1 cellular context compared by ENCODE assay signal in the genomic region with DNA sequence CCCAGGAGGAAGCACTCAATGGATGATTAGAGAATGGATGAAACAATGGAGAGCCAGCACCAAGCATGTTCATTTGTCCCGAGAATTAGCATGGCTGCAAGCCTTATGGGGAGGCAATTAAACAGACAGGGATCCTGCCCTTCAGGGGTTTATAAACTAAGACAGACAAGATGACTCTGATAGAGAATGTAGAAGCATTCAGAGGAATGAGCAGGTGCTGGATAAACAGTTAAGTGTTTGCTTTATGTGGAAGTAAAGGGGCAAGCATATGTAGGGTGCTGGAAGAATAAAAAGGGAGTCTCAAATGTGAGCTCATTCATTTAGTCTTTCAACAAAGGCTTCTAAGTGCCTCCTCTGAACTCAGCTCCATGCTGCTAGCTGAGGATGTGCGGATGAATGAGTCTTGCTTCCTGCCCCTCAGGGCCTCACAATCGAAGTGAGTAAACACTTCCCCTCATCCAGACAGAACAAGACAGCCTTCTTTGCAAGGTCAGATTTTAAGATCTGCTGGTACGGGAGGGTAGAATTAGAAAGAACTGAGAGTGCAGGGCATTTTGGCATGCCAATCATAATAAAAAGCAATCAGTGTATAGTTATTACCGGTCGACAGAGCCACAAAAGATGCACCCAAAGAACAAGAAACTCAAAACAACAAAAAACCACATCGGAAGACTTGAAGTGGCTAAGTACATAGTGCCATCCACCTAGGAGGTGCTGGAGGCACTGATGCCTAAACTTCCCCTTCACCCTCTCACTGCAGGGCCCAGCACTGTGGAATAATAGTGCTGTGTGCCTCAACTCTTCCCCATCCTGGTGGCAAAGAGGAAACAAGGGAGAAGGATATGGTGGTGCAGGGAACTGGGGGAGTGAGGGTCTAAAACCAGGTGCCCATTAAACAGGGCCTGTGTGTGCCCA.
TF ChIP-seq lines count a peak whose summit lies in the region.

No MANE protein-coding gene starts in this region.

TF ChIP-seq in WTC11, 78 proteins besides CTCF, POLR2A, EP300 and RAD21 (continued from another document):
- no peak for TF ChIP-seq E2F5 (CRISPR knock-in tag; IDR thresholded peaks at IDR 0.05)
- TF ChIP-seq ERG (CRISPR knock-in tag; IDR thresholded peaks at IDR 0.05) = no peak
TF ChIP-seq in WTC11: peak in this region for 0.
